In genomic region chr4:176323511-176324160, GRCh38 we compare ENCODE assay signal across 16 cellular contexts. TPM values are rescaled to one million over a fixed set of nuclear protein-coding genes. Genes with fewer than 3 reads are reported as not detected.
DNase-seq lines count a peak whose midpoint lies in the region; ATAC-seq and TF ChIP-seq lines count a peak whose summit lies in the region.
"Had no signal": no experiment of that assay in that cellular context is flagged by ENCODE, and none has a peak within 500 bp of the region (broad histone marks: within the 10 kb centered on the region; RNA-seq: fewer than 3 reads in every experiment).

No MANE protein-coding gene starts in this region.

- CTCF ChIA-PET in OCI-LY7 (lab: Charles Lee; ENCODE audit: unreplicated experiment): no interaction called here

- H3K4me3 ChIP-seq in DOHH2 (ENCODE audit: low read length) (peak overlapping the region; percentile 73), OCI-LY7 (ENCODE audit: low read depth, low read length, poor library complexity, severe bottlenecking) (peak overlapping the region; percentile 99), endodermal cell (ENCODE audit: low read length) (peak overlapping the region; percentile 85), osteoblast (ENCODE audit: insufficient read depth, low read length) (no peak overlapping the region)
- H3K4me3 ChIP-seq: right atrium auricular region had no signal

- H3K27me3 Mint-ChIP-seq in endodermal cell (ENCODE audit: insufficient read depth): no peaks in the 10 kb centered on the region
- H3K27me3 Mint-ChIP-seq in stimulated activated naive CD8-positive, alpha-beta T cell treated with anti-CD3 and anti-CD28 coated beads, Interleukin-15, amount 100 ng/mL, for 72 hours: no peaks in the 10 kb centered on the region
- H3K27me3 Mint-ChIP-seq: naive B cell had no signal

- H3K27ac ChIP-seq in DOHH2 (ENCODE audit: low read depth, low read length) (no peak overlapping the region), OCI-LY7 (ENCODE audit: low read depth, low read length, poor library complexity, severe bottlenecking) (no peak overlapping the region), endodermal cell (ENCODE audit: low read depth, low read length) (no peak overlapping the region), osteoblast (ENCODE audit: low read depth, low read length) (no peak overlapping the region)
- H3K27ac ChIP-seq: KMS-11, right atrium auricular region had no signal

- intact Hi-C loops in OCI-LY7 (cut with micrococcal nuclease; ENCODE audit: unreplicated experiment): loop anchor here (5.0 to 10.0 kb wide), 3 partner anchors 129 to 311 kb away; partner anchors contain the start of genes SPATA4 and WDR17

- no peak for ATAC-seq in stimulated activated naive CD8-positive, alpha-beta T cell treated with anti-CD3 and anti-CD28 coated beads, Interleukin-15, amount 100 ng/mL, for 72 hours
- ATAC-seq: Right ventricle myocardium inferior had no signal

- WGBS in endodermal cell (ENCODE audit: insufficient coverage in 1 of 2, insufficient read length in 1 of 2), 2 experiments: 88% methylated on average over 2 of the region's 3 CpGs; no CpG with 5 or more reads in 1 of the 2 experiments

- peaks cover 19% of the 10 kb centered on the region for H3K36me3 Mint-ChIP-seq in endodermal cell (ENCODE audit: low read depth)

- H2AFZ ChIP-seq in OCI-LY7 (ENCODE audit: low read length): no peak overlapping the region
- no peak overlapping the region for H2AFZ ChIP-seq in osteoblast (ENCODE audit: low read length)

- H3K79me2 ChIP-seq in DOHH2 (ENCODE audit: control insufficient read depth, low read length) (peaks cover 97% of the 10 kb centered on the region), OCI-LY7 (ENCODE audit: insufficient read depth, low read depth, low read length) (peaks cover 90% of the 10 kb centered on the region), osteoblast (ENCODE audit: insufficient read depth, low read length) (peaks cover 86% of the 10 kb centered on the region)

- TF ChIP-seq CTCF in DOHH2 (IDR thresholded peaks at IDR 0.05; ENCODE audit: low read depth, low read length, poor library complexity, severe bottlenecking): no peak
- no peak for TF ChIP-seq CTCF in OCI-LY7 (conservative IDR thresholded peaks at IDR 0.05; ENCODE audit: low read length)
- TF ChIP-seq CTCF in endodermal cell (conservative IDR thresholded peaks at IDR 0.05): no peak
- TF ChIP-seq CTCF in osteoblast (IDR thresholded peaks at IDR 0.05; ENCODE audit: extremely low read depth, low read depth, low read length): no peak

- peaks cover 82% of the 10 kb centered on the region for H3K36me3 ChIP-seq in DOHH2 (ENCODE audit: control insufficient read depth, low read length)
- H3K36me3 ChIP-seq in OCI-LY7 (ENCODE audit: insufficient read depth, low read length): peaks cover 80% of the 10 kb centered on the region
- H3K36me3 ChIP-seq in endodermal cell (ENCODE audit: control insufficient read depth, insufficient read depth, low read length): peaks cover 22% of the 10 kb centered on the region
- peaks cover 11% of the 10 kb centered on the region for H3K36me3 ChIP-seq in osteoblast (ENCODE audit: insufficient read depth, low read length)
- H3K36me3 ChIP-seq: right atrium auricular region had no signal

- H3K4me3 Mint-ChIP-seq in endodermal cell: no peak overlapping the region
- H3K4me3 Mint-ChIP-seq in stimulated activated naive CD8-positive, alpha-beta T cell treated with anti-CD3 and anti-CD28 coated beads, Interleukin-15, amount 100 ng/mL, for 72 hours: peak overlapping the region in 1 of 2 donors; percentile 60

- no peaks in the 10 kb centered on the region for H3K27me3 ChIP-seq in DOHH2 (ENCODE audit: control insufficient read depth, low read length)
- H3K27me3 ChIP-seq in endodermal cell (ENCODE audit: control insufficient read depth, insufficient read depth, low read length, poor library complexity, severe bottlenecking): no peaks in the 10 kb centered on the region
- no peaks in the 10 kb centered on the region for H3K27me3 ChIP-seq in osteoblast (ENCODE audit: insufficient read depth, low read length)
- H3K27me3 ChIP-seq: right atrium auricular region had no signal

- POLR2A ChIA-PET in OCI-LY7 (lab: Charles Lee): interaction anchor here (0.7 to 3.6 kb wide), 8 partner anchors 10 to 313 kb away, joined by 3 to 17 read pairs (median 6); partner anchors contain the start of gene WDR17

- H3F3A ChIP-seq in DOHH2 (ENCODE audit: control insufficient read depth, insufficient read depth): peaks cover 5% of the 10 kb centered on the region; the same call in 1 of the 2 replicates

- H3K4me2 ChIP-seq in DOHH2 (ENCODE audit: low read length): peak overlapping the region; percentile 82
- peak overlapping the region; percentile 90 for H3K4me2 ChIP-seq in OCI-LY7 (ENCODE audit: low read length)
- H3K4me2 ChIP-seq in osteoblast (ENCODE audit: insufficient read depth, low read length): peak overlapping the region; percentile 89

- H3K27ac Mint-ChIP-seq in endodermal cell: no peak overlapping the region
- no peak overlapping the region for H3K27ac Mint-ChIP-seq in stimulated activated naive CD8-positive, alpha-beta T cell treated with anti-CD3 and anti-CD28 coated beads, Interleukin-15, amount 100 ng/mL, for 72 hours

- DNase-seq in OCI-LY7 (ENCODE audit: low spot score) (no peak), endodermal cell (no peak), osteoblast (ENCODE audit: insufficient read length, low spot score, missing footprints) (no peak), DMS53 (lab: John Stamatoyannopoulos, UW) (no peak), NCI-H2107 treated with DMSO at 0.1 percent for 48 hours (lab: John Stamatoyannopoulos, UW; ENCODE audit: unreplicated experiment) (no peak)
- DNase-seq in stimulated activated naive CD8-positive, alpha-beta T cell treated with anti-CD3 and anti-CD28 coated beads, Interleukin-15, amount 100 ng/mL, for 72 hours: no peak
- DNase-seq: activated naive CD4-positive, alpha-beta T cell treated with Interleukin-2 at 50 U/mL for 16 hours; central memory CD4-positive, alpha-beta T cell; naive B cell; NCI-H2029 treated with DMSO at 0.1 percent for 48 hours; NCI-H82; stimulated activated CD4-positive, alpha-beta T cell treated with anti-CD3 and anti-CD28 coated beads, Interleukin-4, amount 100 ng/mL, for 1 hour had no signal

- H3K4me1 Mint-ChIP-seq in endodermal cell: peaks cover 33% of the 10 kb centered on the region
- peaks cover 28% of the 10 kb centered on the region for H3K4me1 Mint-ChIP-seq in stimulated activated naive CD8-positive, alpha-beta T cell treated with anti-CD3 and anti-CD28 coated beads, Interleukin-15, amount 100 ng/mL, for 72 hours

- no peak overlapping the region for H3K9ac ChIP-seq in endodermal cell (ENCODE audit: extremely low read depth, low read length, poor library complexity, severe bottlenecking)
- H3K9ac ChIP-seq: KMS-11 had no signal

- H3K4me1 ChIP-seq in DOHH2 (ENCODE audit: control insufficient read depth, low read length) (peaks cover 34% of the 10 kb centered on the region), OCI-LY7 (ENCODE audit: insufficient read depth, low read length, poor library complexity, severe bottlenecking) (peaks cover 39% of the 10 kb centered on the region), endodermal cell (ENCODE audit: control insufficient read depth, insufficient read depth, low read length) (peaks cover 2% of the 10 kb centered on the region), osteoblast (ENCODE audit: insufficient read depth, low read length) (peaks cover 16% of the 10 kb centered on the region)

- H3K9me3 ChIP-seq in DOHH2 (ENCODE audit: control insufficient read depth, insufficient read depth, low read length): no peaks in the 10 kb centered on the region
- no peaks in the 10 kb centered on the region for H3K9me3 ChIP-seq in OCI-LY7 (ENCODE audit: low read length)
- H3K9me3 ChIP-seq in endodermal cell (ENCODE audit: control insufficient read depth, low read length): no peaks in the 10 kb centered on the region
- no peaks in the 10 kb centered on the region for H3K9me3 ChIP-seq in osteoblast (ENCODE audit: low read depth, low read length)
- H3K9me3 ChIP-seq: right atrium auricular region had no signal

- H3K9me2 ChIP-seq in DOHH2 (replicated peaks; ENCODE audit: control insufficient read depth, low read length) (no peaks in the 10 kb centered on the region), OCI-LY7 (ENCODE audit: insufficient read depth, low read length) (no peaks in the 10 kb centered on the region)

- H3K9me3 Mint-ChIP-seq in endodermal cell: no peaks in the 10 kb centered on the region
- no peaks in the 10 kb centered on the region for H3K9me3 Mint-ChIP-seq in stimulated activated naive CD8-positive, alpha-beta T cell treated with anti-CD3 and anti-CD28 coated beads, Interleukin-15, amount 100 ng/mL, for 72 hours
- H3K9me3 Mint-ChIP-seq: naive B cell had no signal

- H4K20me1 ChIP-seq in DOHH2 (ENCODE audit: control insufficient read depth, insufficient read depth, low read depth, low read length): peaks cover 37% of the 10 kb centered on the region; the same call in 1 of the 2 replicates
- H4K20me1 ChIP-seq in OCI-LY7 (ENCODE audit: insufficient read depth, low read length): peaks cover 34% of the 10 kb centered on the region
- no peaks in the 10 kb centered on the region for H4K20me1 ChIP-seq in osteoblast (ENCODE audit: insufficient read depth, low read length)

- no TSS peak for BruUV-seq in OCI-LY7 (replicated peaks; lab: Mats Ljungman, UMichigan)

RNA-seq across cellular contexts. Expression of gene SPCS3, which starts 3.9 kb away (rescaled TPM):
- total RNA-seq in OCI-LY7 (2014; rRNA removed; shearing (Covaris generic)): 100 and 122 TPM in 2 replicates
- 253 and 268 TPM in 2 replicates for total RNA-seq in OCI-LY7 (2022)
- 100 to 1,000 TPM; 160 to 164 TPM for total RNA-seq in endodermal cell
- 77.6 TPM for polyA plus RNA-seq in endodermal cell (2013, experiment 1 of 2)
- polyA plus RNA-seq in endodermal cell (2013, experiment 2 of 2): 81.7 TPM
- 113 and 115 TPM in 2 replicates for total RNA-seq in osteoblast

RNA-seq across cellular contexts. Expression of gene ASB5, which starts 54.6 kb away (rescaled TPM):
- total RNA-seq in OCI-LY7 (2014; rRNA removed; shearing (Covaris generic)): not detected in 2 replicates
- total RNA-seq in OCI-LY7 (2022) (not detected in 2 replicates), endodermal cell (10 to 100 TPM in 1 of 2 donors, 1 to 10 TPM in 1; 2.8 to 14.6 TPM), osteoblast (0.29 and 1.1 TPM in 2 replicates)
- polyA plus RNA-seq in endodermal cell (2013, experiment 1 of 2): 1.5 TPM
- 2.2 TPM for polyA plus RNA-seq in endodermal cell (2013, experiment 2 of 2)
